In the genomic region with DNA sequence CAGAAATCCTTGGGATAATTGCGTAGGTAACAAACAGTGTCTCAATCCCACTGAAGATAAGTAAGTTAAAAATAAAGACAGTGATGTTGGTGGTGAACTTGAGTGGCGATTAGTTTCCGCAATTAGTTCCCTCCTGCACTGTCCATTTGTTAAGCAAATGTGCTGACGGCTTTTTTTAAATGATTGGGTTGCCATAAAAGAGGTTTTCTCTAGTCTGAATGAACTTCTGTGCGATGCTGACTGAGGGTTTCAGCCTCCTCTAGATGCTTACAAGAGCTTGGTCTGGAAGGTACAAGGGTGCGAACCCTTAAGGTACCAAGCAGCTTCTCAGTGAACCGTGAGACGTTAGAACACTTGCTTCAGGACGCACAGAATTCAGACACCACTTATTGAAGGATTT, we compare ENCODE assay signal across 9 cellular contexts. TPM values are rescaled to one million over a fixed set of nuclear protein-coding genes. Genes with fewer than 3 reads are reported as not detected.
DNase-seq lines count a peak whose midpoint lies in the region; ATAC-seq and TF ChIP-seq lines count a peak whose summit lies in the region.
"Had no signal": no experiment of that assay in that cellular context is flagged by ENCODE, and none has a peak within 500 bp of the region (broad histone marks: within the 10 kb centered on the region; RNA-seq: fewer than 3 reads in every experiment).

No MANE protein-coding gene starts in this region.

- H2AFZ ChIP-seq in ACC112 (ENCODE audit: low read length, unreplicated experiment) = no peak overlapping the region

- H3K4me3 ChIP-seq in ACC112 (ENCODE audit: low read depth, low read length) = peak overlapping the region; percentile 81
- H3K4me3 ChIP-seq in lower lobe of right lung = peak overlapping the region; percentile 71

- TF ChIP-seq CTCF in lower lobe of right lung (IDR thresholded peaks at IDR 0.05) (no peak), omental fat pad (IDR thresholded peaks at IDR 0.05) (no peak)

- H3K27me3 ChIP-seq in ACC112 (ENCODE audit: insufficient read depth, low read length) = peaks cover 4% of the 10 kb centered on the region; the same call in 1 of the 2 replicates
- no peaks in the 10 kb centered on the region for H3K27me3 ChIP-seq in lower lobe of right lung (ENCODE audit: low read depth)

- intact Hi-C loops in lower lobe of right lung (cut with DNase I) = no loop called here

- H3K79me2 ChIP-seq in ACC112 (ENCODE audit: control insufficient read depth, insufficient read depth, low read length, unreplicated experiment) = no peaks in the 10 kb centered on the region

- peaks cover 4% of the 10 kb centered on the region for H3K27me3 Mint-ChIP-seq in activated naive CD8-positive, alpha-beta T cell treated with anti-CD3 and anti-CD28 coated beads for 36 hours

- H3K4me3 Mint-ChIP-seq in activated naive CD8-positive, alpha-beta T cell treated with anti-CD3 and anti-CD28 coated beads for 36 hours = peak overlapping the region; percentile 87

- ATAC-seq in GM21390 (IDR thresholded peaks at IDR 0.05; ENCODE audit: unreplicated experiment) (peak; percentile 9), lower lobe of right lung (no peak), omental fat pad (ENCODE audit: low FRiP score) (no peak)

- no peaks in the 10 kb centered on the region for H3K9me3 ChIP-seq in lower lobe of right lung

- no peaks in the 10 kb centered on the region for H3K36me3 ChIP-seq in ACC112 (ENCODE audit: insufficient read depth, low read length)
- no peaks in the 10 kb centered on the region for H3K36me3 ChIP-seq in lower lobe of right lung

- H3K9me3 Mint-ChIP-seq in activated naive CD8-positive, alpha-beta T cell treated with anti-CD3 and anti-CD28 coated beads for 36 hours = no peaks in the 10 kb centered on the region

- H3K36me3 Mint-ChIP-seq in activated naive CD8-positive, alpha-beta T cell treated with anti-CD3 and anti-CD28 coated beads for 36 hours = peaks cover 16% of the 10 kb centered on the region

- H3K4me1 Mint-ChIP-seq in activated naive CD8-positive, alpha-beta T cell treated with anti-CD3 and anti-CD28 coated beads for 36 hours = peaks cover 70% of the 10 kb centered on the region

- no peaks in the 10 kb centered on the region for H3K4me1 ChIP-seq in ACC112 (ENCODE audit: control insufficient read depth, insufficient read depth, low read length, unreplicated experiment)
- H3K4me1 ChIP-seq in lower lobe of right lung = peaks cover 37% of the 10 kb centered on the region

- DNase-seq in activated naive CD8-positive, alpha-beta T cell treated with anti-CD3 and anti-CD28 coated beads for 36 hours = no peak
- DNase-seq in lower lobe of right lung = no peak
- no peak for DNase-seq in NCI-H128 (lab: John Stamatoyannopoulos, UW; ENCODE audit: unreplicated experiment)
- DNase-seq in nucleus accumbens (lab: John Stamatoyannopoulos, UW) = no peak
- no peak for DNase-seq in stimulated activated CD4-positive, alpha-beta T cell treated with anti-CD3 and anti-CD28 coated beads, Interleukin-12 subunit alpha, Interleukin-12 subunit beta, amount 100 ng/mL, for 4 hours
- no peak for DNase-seq in omental fat pad (ENCODE audit: low spot score)
- DNase-seq: activated naive CD4-positive, alpha-beta T cell treated with Interleukin-2 at 50 U/mL for 16 hours had no signal

- H3K27ac Mint-ChIP-seq in activated naive CD8-positive, alpha-beta T cell treated with anti-CD3 and anti-CD28 coated beads for 36 hours = peak overlapping the region; percentile 45

- H3K27ac ChIP-seq in ACC112 (ENCODE audit: low read depth, low read length) (no peak overlapping the region), lower lobe of right lung (peak overlapping the region; percentile 83)

RNA-seq across cellular contexts. Expression of gene MCTP2, which starts 0.7 kb away (rescaled TPM):
- total RNA-seq in activated naive CD8-positive, alpha-beta T cell treated with anti-CD3 and anti-CD28 coated beads for 36 hours = 10 to 100 TPM; 12.1 to 12.6 TPM
- total RNA-seq in lower lobe of right lung (36.1 TPM), omental fat pad (10 to 100 TPM; 24.6 to 78.1 (median 40.3) TPM)
